Comparison of ENCODE assay signal across 16 cellular contexts in the genomic region with DNA sequence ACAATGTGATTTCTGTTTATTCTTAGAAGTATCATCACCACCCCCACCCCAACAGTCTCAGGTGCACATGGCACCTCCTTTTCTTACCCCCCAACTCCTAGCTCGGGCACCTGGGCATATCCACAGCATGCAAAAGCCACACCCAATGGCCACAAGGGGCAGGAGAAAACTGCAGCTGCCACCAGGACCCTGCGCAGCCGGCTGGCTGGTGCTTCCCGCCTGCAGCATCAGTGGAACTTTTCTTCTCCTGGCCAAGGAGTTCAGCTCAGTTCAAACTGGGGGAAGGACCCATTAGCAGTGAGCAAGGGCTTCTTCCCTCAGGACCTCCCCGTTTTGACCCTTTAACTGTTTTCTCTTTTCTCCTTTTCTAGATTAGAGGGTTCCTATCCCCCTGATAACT. TPM values are rescaled to one million over a fixed set of nuclear protein-coding genes. Genes with fewer than 3 reads are reported as not detected.
DNase-seq lines count a peak whose midpoint lies in the region; ATAC-seq and TF ChIP-seq lines count a peak whose summit lies in the region.
"Had no signal": no experiment of that assay in that cellular context is flagged by ENCODE, and none has a peak within 500 bp of the region (broad histone marks: within the 10 kb centered on the region; RNA-seq: fewer than 3 reads in every experiment).

No MANE protein-coding gene starts in this region.

- TF ChIP-seq CTCF in BE2C (IDR thresholded peaks at IDR 0.05; ENCODE audit: low read depth, low read length) (peak; percentile 13; the same call in 1 of the 2 replicates), GM23338 (conservative IDR thresholded peaks at IDR 0.05; ENCODE audit: low read depth in 2 of 2) (peak; percentile 22 to 30; a peak in 3 of 4 replicates), Panc1 (IDR thresholded peaks at IDR 0.05) (peak; percentile 30), esophagus muscularis mucosa (IDR thresholded peaks at IDR 0.05) (no peak)

- no peak overlapping the region; the same call in 1 of the 2 replicates for H2AFZ ChIP-seq in GM23338

- CTCF ChIA-PET in Panc1 (lab: Charles Lee): interaction anchor here (0.7 kb wide), 1 partner anchor 52 kb away, joined by 6 read pairs; no protein-coding TSS in a partner anchor

- H3K9me3 ChIP-seq in BE2C (no peaks in the 10 kb centered on the region), Panc1 (ENCODE audit: control insufficient read depth, insufficient read depth, low read depth, low read length) (peaks cover 19% of the 10 kb centered on the region; the same call in 1 of the 2 replicates), esophagus muscularis mucosa (no peaks in the 10 kb centered on the region)
- H3K9me3 ChIP-seq: A549 had no signal

- peaks cover 3% of the 10 kb centered on the region; the same call in 2 of the 3 replicates for H3K9me3 Mint-ChIP-seq in GM23338
- H3K9me3 Mint-ChIP-seq: CD8-positive, alpha-beta T cell had no signal

- no peak; the same call in 2 of the 3 replicates for ATAC-seq in GM23338
- ATAC-seq in Panc1: no peak
- no peak for ATAC-seq in HG03039 (IDR thresholded peaks at IDR 0.05; ENCODE audit: unreplicated experiment)
- no peak for ATAC-seq in HG03457 (IDR thresholded peaks at IDR 0.05; ENCODE audit: unreplicated experiment)
- ATAC-seq: CD8-positive, alpha-beta T cell; K562 had no signal

- H3K27ac Mint-ChIP-seq in GM23338: no peak overlapping the region
- H3K27ac Mint-ChIP-seq: CD8-positive, alpha-beta T cell had no signal

- DNase-seq in BE2C (no peak), GM23338 (ENCODE audit: low spot score) (no peak), Panc1 (ENCODE audit: low read depth, low spot score) (no peak), esophagus muscularis mucosa (ENCODE audit: extremely low spot score) (peak; percentile 72), superior temporal gyrus (ENCODE audit: extremely low spot score) (no peak)
- DNase-seq: CD8-positive, alpha-beta T cell; COR-L47; DMS153; DMS79 treated with DMSO at 0.1 percent for 48 hours; EL had no signal

- POLR2A ChIA-PET in Panc1 (lab: Charles Lee): interaction anchor here (0.6 kb wide), 1 partner anchor 80 kb away, joined by 3 read pairs; no protein-coding TSS in a partner anchor

- H3K27ac ChIP-seq in GM23338 (ENCODE audit: low read depth) (no peak overlapping the region), Panc1 (ENCODE audit: low read length) (peak overlapping the region; percentile 99), esophagus muscularis mucosa (replicated peaks in 1 of 4) (no peak overlapping the region)
- H3K27ac ChIP-seq: HL-60 had no signal

- TF ChIP-seq EP300 in esophagus muscularis mucosa (IDR thresholded peaks at IDR 0.05): no peak

- WGBS in esophagus muscularis mucosa: 86% methylated on average over 5 of the region's 5 CpGs

- H3F3A ChIP-seq in GM23338 (replicated peaks; ENCODE audit: low read depth): no peaks in the 10 kb centered on the region

- in situ Hi-C loops in Panc1 (cut with HindIII; ENCODE audit: low pct_unique_long_range_greater_than_20kb, low sequenced_read_pairs): loop anchor here (10.0 kb wide), 1 partner anchor 66 kb away; no protein-coding TSS in a partner anchor

- H4K20me1 ChIP-seq in GM23338 (replicated peaks; ENCODE audit: insufficient read depth): no peaks in the 10 kb centered on the region

- H3K4me2 ChIP-seq in GM23338: no peak overlapping the region
- H3K4me2 ChIP-seq: A549 had no signal

- H3K27me3 Mint-ChIP-seq in GM23338 (ENCODE audit: insufficient read depth, low read depth, poor library complexity): no peaks in the 10 kb centered on the region

- H3K4me1 ChIP-seq in BE2C (no peaks in the 10 kb centered on the region), GM23338 (ENCODE audit: insufficient read depth) (no peaks in the 10 kb centered on the region), Panc1 (ENCODE audit: control insufficient read depth, insufficient read depth, low read length) (peaks cover 3% of the 10 kb centered on the region; the same call in 1 of the 2 replicates), esophagus muscularis mucosa (no peaks in the 10 kb centered on the region)
- H3K4me1 ChIP-seq: A549 had no signal

- H3K4me3 ChIP-seq in BE2C (ENCODE audit: low read depth, low read length) (no peak overlapping the region), GM23338 (no peak overlapping the region), Panc1 (ENCODE audit: low read depth in 2 of 2, low read length in 2 of 2) (no peak overlapping the region), esophagus muscularis mucosa (no peak overlapping the region)
- H3K4me3 ChIP-seq: A549, K562 had no signal

- no peaks in the 10 kb centered on the region for H3K27me3 ChIP-seq in BE2C
- H3K27me3 ChIP-seq in GM23338 (ENCODE audit: insufficient read depth): no peaks in the 10 kb centered on the region
- H3K27me3 ChIP-seq in Panc1 (ENCODE audit: control insufficient read depth, insufficient read depth, low read length): no peaks in the 10 kb centered on the region
- H3K27me3 ChIP-seq in esophagus muscularis mucosa: no peaks in the 10 kb centered on the region

- no peaks in the 10 kb centered on the region for H3K36me3 Mint-ChIP-seq in GM23338 (ENCODE audit: low read depth)
- H3K36me3 Mint-ChIP-seq: CD14-positive monocyte; CD8-positive, alpha-beta T cell had no signal

- no peak overlapping the region for H3K4me3 Mint-ChIP-seq in GM23338
- H3K4me3 Mint-ChIP-seq: CD14-positive monocyte; CD8-positive, alpha-beta T cell had no signal

- no peaks in the 10 kb centered on the region for H3K79me2 ChIP-seq in GM23338 (replicated peaks; ENCODE audit: insufficient read depth)

- intact Hi-C loops in Panc1 (cut with micrococcal nuclease; ENCODE audit: unreplicated experiment) (no loop called here), esophagus muscularis mucosa (cut with DNase I) (no loop called here)

- TF ChIP-seq POLR2A in esophagus muscularis mucosa (IDR thresholded peaks at IDR 0.05; ENCODE audit: low read depth): no peak

- no peaks in the 10 kb centered on the region for H3K4me1 Mint-ChIP-seq in GM23338

- no TSS peak for BruUV-seq in Panc1 (replicated peaks; lab: Mats Ljungman, UMichigan)

- H3K36me3 ChIP-seq in BE2C (no peaks in the 10 kb centered on the region), GM23338 (ENCODE audit: insufficient read depth) (no peaks in the 10 kb centered on the region; the same call in 1 of the 2 replicates), Panc1 (ENCODE audit: control insufficient read depth, insufficient read depth, low read length) (no peaks in the 10 kb centered on the region), esophagus muscularis mucosa (no peaks in the 10 kb centered on the region)

- peaks cover 13% of the 10 kb centered on the region for H3K9me2 ChIP-seq in GM23338 (ENCODE audit: insufficient read depth)

TF ChIP-seq in GM23338, 12 proteins besides CTCF, POLR2A, EP300 and RAD21 (continues in another document):
- TF ChIP-seq ZNF114 (CRISPR knock-in tag; IDR thresholded peaks at IDR 0.05): no peak
- no peak for TF ChIP-seq POLR2AphosphoS5 (IDR thresholded peaks at IDR 0.05; ENCODE audit: low read depth)
- no peak for TF ChIP-seq STAT1 (IDR thresholded peaks at IDR 0.05; ENCODE audit: unreplicated experiment)
- no peak for TF ChIP-seq NANOG (IDR thresholded peaks at IDR 0.05; ENCODE audit: borderline replicate concordance)
- TF ChIP-seq, protein P1, sequence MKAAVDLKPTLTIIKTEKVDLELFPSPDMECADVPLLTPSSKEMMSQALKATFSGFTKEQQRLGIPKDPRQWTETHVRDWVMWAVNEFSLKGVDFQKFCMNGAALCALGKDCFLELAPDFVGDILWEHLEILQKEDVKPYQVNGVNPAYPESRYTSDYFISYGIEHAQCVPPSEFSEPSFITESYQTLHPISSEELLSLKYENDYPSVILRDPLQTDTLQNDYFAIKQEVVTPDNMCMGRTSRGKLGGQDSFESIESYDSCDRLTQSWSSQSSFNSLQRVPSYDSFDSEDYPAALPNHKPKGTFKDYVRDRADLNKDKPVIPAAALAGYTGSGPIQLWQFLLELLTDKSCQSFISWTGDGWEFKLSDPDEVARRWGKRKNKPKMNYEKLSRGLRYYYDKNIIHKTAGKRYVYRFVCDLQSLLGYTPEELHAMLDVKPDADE (IDR thresholded peaks at IDR 0.05): no peak
- no peak for TF ChIP-seq CREB1 (CRISPR knock-in tag; IDR thresholded peaks at IDR 0.05; ENCODE audit: low read depth)
- TF ChIP-seq REST (IDR thresholded peaks at IDR 0.05; ENCODE audit: unreplicated experiment): no peak

RNA-seq across cellular contexts. Expression of gene TM4SF18, which starts 44.8 kb away (rescaled TPM):
- not detected for polyA plus RNA-seq in BE2C (2012; ENCODE audit: insufficient read depth, insufficient read length, low read depth)
- 1.0 and 1.6 TPM in 2 replicates for total RNA-seq in GM23338 (2014; rRNA removed; shearing (Covaris generic))
- polyA plus RNA-seq in GM23338 (2016; fragmentation: Nextera tagmentation; extraction: Ambion mirVana): 1.4 and 2.0 TPM in 2 replicates
- total RNA-seq in Panc1 (2021; ENCODE audit: unreplicated experiment): 54.5 TPM
- 34.5 TPM for polyA plus RNA-seq in Panc1 (2012; ENCODE audit: insufficient read length)
- total RNA-seq in esophagus muscularis mucosa: 10 to 100 TPM in 1 of 4 donors, 1 to 10 TPM in 2, under 1 TPM in 1; 0.83 to 10.6 (median 6.5) TPM
- total RNA-seq: CD8-positive, alpha-beta T cell; K562 had no signal
- polyA plus RNA-seq: CD14-positive monocyte, K562 had no signal

Comparison
In these comparisons a context has a peak if more than half of its experiments do, and no peak if none do; other contexts are left out.
1. CTCF ChIP-seq: peak in BE2C (single experiment), GM23338 (2 of 2) and Panc1 (single experiment); none in esophagus muscularis mucosa (0 of 3).